Comparison of ENCODE assay signal across 8 cellular contexts in the genomic region with DNA sequence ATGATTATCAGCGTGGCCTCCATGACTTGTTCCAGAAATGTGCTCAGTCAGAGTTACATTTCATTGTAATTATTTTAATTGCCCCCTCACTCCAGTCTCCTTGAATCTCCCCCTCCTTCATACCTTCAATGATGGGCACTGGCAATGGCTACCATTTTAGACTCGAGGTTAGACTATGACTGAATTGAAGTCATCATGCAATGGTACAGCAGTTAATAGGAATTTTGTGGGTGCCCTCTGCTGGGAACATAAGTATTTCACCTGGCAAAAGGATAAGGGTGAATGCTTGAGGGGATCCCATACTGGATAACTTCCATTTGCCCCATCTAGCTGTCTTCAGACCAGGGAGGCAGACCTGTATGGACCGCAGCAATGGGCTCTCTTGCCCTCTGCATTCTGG. TPM values are rescaled to one million over a fixed set of nuclear protein-coding genes. Genes with fewer than 3 reads are reported as not detected.
DNase-seq lines count a peak whose midpoint lies in the region; FAIRE-seq and TF ChIP-seq lines count a peak whose summit lies in the region.
"Had no signal": no experiment of that assay in that cellular context is flagged by ENCODE, and none has a peak within 500 bp of the region (broad histone marks: within the 10 kb centered on the region; RNA-seq: fewer than 3 reads in every experiment).

No MANE protein-coding gene starts in this region.

- H3K27me3 ChIP-seq in mesenchymal stem cell (ENCODE audit: control insufficient read depth in 1 of 2, insufficient read depth in 1 of 2, low read length in 2 of 2), result peaks cover 0 to 3% of the 10 kb centered on the region in 2 experiments

- H4K8ac ChIP-seq in mesenchymal stem cell (ENCODE audit: low read length), result no peak overlapping the region

- H3K4me3 ChIP-seq in OCI-LY7 (ENCODE audit: low read depth, low read length, poor library complexity, severe bottlenecking) (no peak overlapping the region), epithelial cell of proximal tubule (ENCODE audit: low read depth, low read length) (no peak overlapping the region), mesenchymal stem cell (ENCODE audit: insufficient read depth in 1 of 2, low read depth in 1 of 2, low read length in 2 of 2) (no peak overlapping the region)

- H3K4me1 ChIP-seq in OCI-LY7 (ENCODE audit: insufficient read depth, low read length, poor library complexity, severe bottlenecking) (no peaks in the 10 kb centered on the region), mesenchymal stem cell (ENCODE audit: control insufficient read depth, insufficient read depth, low read depth, low read length) (no peaks in the 10 kb centered on the region)

- H3K79me2 ChIP-seq in OCI-LY7 (ENCODE audit: insufficient read depth, low read depth, low read length), result no peaks in the 10 kb centered on the region

- H2AK5ac ChIP-seq in mesenchymal stem cell (ENCODE audit: low read length, severe bottlenecking), result no peak overlapping the region

- no peak for DNase-seq in OCI-LY7 (ENCODE audit: low spot score)
- no peak for DNase-seq in epithelial cell of proximal tubule (ENCODE audit: low read depth)
- peak; percentile 28 for DNase-seq in myocyte (ENCODE audit: low read depth)
- no peak for DNase-seq in mesenchymal stem cell
- no peak for DNase-seq in NAMALWA (ENCODE audit: low spot score)
- no peak for DNase-seq in H54 (ENCODE audit: insufficient read length, low spot score)
- DNase-seq: NCI-H146 had no signal

- TF ChIP-seq POLR2A in H54 (IDR thresholded peaks at IDR 0.05; ENCODE audit: low read depth, low read length), result no peak

- H3K36me3 ChIP-seq in OCI-LY7 (ENCODE audit: insufficient read depth, low read length) (no peaks in the 10 kb centered on the region), mesenchymal stem cell (ENCODE audit: control insufficient read depth in 1 of 2, insufficient read depth in 2 of 2, low read depth in 1 of 2, low read length in 2 of 2) (no peaks in the 10 kb centered on the region)

- no peak overlapping the region for H2BK120ac ChIP-seq in mesenchymal stem cell (ENCODE audit: low read depth, low read length)

- 87% methylated on average over 3 of the region's 3 CpGs for whole genome bisulfite sequencing in mesenchymal stem cell

- H3K4ac ChIP-seq in mesenchymal stem cell (ENCODE audit: low read depth in 1 of 2, low read length in 2 of 2), result no peak overlapping the region

- H3K27ac ChIP-seq in OCI-LY7 (ENCODE audit: low read depth, low read length, poor library complexity, severe bottlenecking) (no peak overlapping the region), mesenchymal stem cell (ENCODE audit: low read length, poor library complexity, severe bottlenecking) (no peak overlapping the region)

- H3K4me2 ChIP-seq in OCI-LY7 (ENCODE audit: low read length), result no peak overlapping the region
- H3K4me2 ChIP-seq in mesenchymal stem cell (ENCODE audit: low read length, poor library complexity, severe bottlenecking), result no peak overlapping the region

- no TSS peak for BruUV-seq in OCI-LY7 (replicated peaks; lab: Mats Ljungman, UMichigan)

- TF ChIP-seq CTCF in GM12872 (IDR thresholded peaks at IDR 0.05; ENCODE audit: insufficient read depth, low read depth, low read length) (peak; percentile 36; the same call in 1 of the 3 replicates), OCI-LY7 (conservative IDR thresholded peaks at IDR 0.05; ENCODE audit: low read length) (peak; percentile 42; the same call in 1 of the 2 replicates), epithelial cell of proximal tubule (conservative IDR thresholded peaks at IDR 0.05; ENCODE audit: low read depth, low read length) (peak; percentile 42)

- H3K9me3 ChIP-seq in OCI-LY7 (ENCODE audit: low read length) (no peaks in the 10 kb centered on the region), mesenchymal stem cell (ENCODE audit: control insufficient read depth, low read length) (peaks cover 3% of the 10 kb centered on the region)

- CTCF ChIA-PET in OCI-LY7 (lab: Charles Lee; ENCODE audit: unreplicated experiment), result interaction anchor here (0.6 kb wide), 1 partner anchor 1593 kb away, joined by 3 read pairs; no protein-coding TSS in a partner anchor

- H3K9me2 ChIP-seq in OCI-LY7 (ENCODE audit: insufficient read depth, low read length), result no peaks in the 10 kb centered on the region

- H2AFZ ChIP-seq in OCI-LY7 (ENCODE audit: low read length) (no peak overlapping the region), mesenchymal stem cell (ENCODE audit: low read depth, low read length) (no peak overlapping the region)

- POLR2A ChIA-PET in OCI-LY7 (lab: Charles Lee), result no interaction called here

- H2BK5ac ChIP-seq in mesenchymal stem cell (ENCODE audit: low read depth, low read length, poor library complexity, severe bottlenecking), result no peak overlapping the region

- H2BK12ac ChIP-seq in mesenchymal stem cell (ENCODE audit: low read length in 2 of 2), result no peak overlapping the region

- H3K79me1 ChIP-seq in mesenchymal stem cell (replicated peaks; ENCODE audit: low read length, poor library complexity, severe bottlenecking), result no peaks in the 10 kb centered on the region

- H4K20me1 ChIP-seq in OCI-LY7 (ENCODE audit: insufficient read depth, low read length), result no peaks in the 10 kb centered on the region

- no peak for FAIRE-seq in H54 (lab: Jason Lieb, UNC)

- no peak overlapping the region for H3K23ac ChIP-seq in mesenchymal stem cell (ENCODE audit: low read length in 2 of 2)

- H3K18ac ChIP-seq in mesenchymal stem cell (ENCODE audit: low read depth in 1 of 2, low read length in 2 of 2), result no peak overlapping the region

- H2BK15ac ChIP-seq in mesenchymal stem cell (ENCODE audit: low read depth, poor library complexity, severe bottlenecking), result no peak overlapping the region

- intact Hi-C loops in OCI-LY7 (cut with micrococcal nuclease; ENCODE audit: unreplicated experiment), result no loop called here

- H4K91ac ChIP-seq in mesenchymal stem cell (ENCODE audit: low read length), result no peak overlapping the region

- no peak overlapping the region for H3K14ac ChIP-seq in mesenchymal stem cell (ENCODE audit: low read length in 2 of 2)

- no peak overlapping the region for H3K9ac ChIP-seq in mesenchymal stem cell (ENCODE audit: low read length)

RNA-seq across cellular contexts. Expression of a gene that starts 32.2 kb away (rescaled TPM):
- 9.9 and 11.5 TPM in 2 replicates for total RNA-seq in OCI-LY7 (2014; rRNA removed; shearing (Covaris generic))
- total RNA-seq in OCI-LY7 (2022) (27.6 and 28.0 TPM in 2 replicates), epithelial cell of proximal tubule (14.1 and 18.4 TPM in 2 replicates), myocyte (42.9 and 43.9 TPM in 2 replicates)
- polyA plus RNA-seq in myocyte (2012), result 21.3 TPM
- polyA plus RNA-seq in mesenchymal stem cell (2013, experiment 1 of 2), result 20.9 TPM
- 21.6 TPM for polyA plus RNA-seq in mesenchymal stem cell (2013, experiment 2 of 2)

RNA-seq across cellular contexts. Expression of a gene that starts 47.5 kb away (rescaled TPM):
- 1,266 and 1,706 TPM in 2 replicates for total RNA-seq in OCI-LY7 (2014; rRNA removed; shearing (Covaris generic))
- 1,530 and 1,738 TPM in 2 replicates for total RNA-seq in OCI-LY7 (2022)
- total RNA-seq in epithelial cell of proximal tubule, result 1,256 and 1,691 TPM in 2 replicates
- 773 and 936 TPM in 2 replicates for total RNA-seq in myocyte
- polyA plus RNA-seq in myocyte (2012), result 761 TPM
- polyA plus RNA-seq in mesenchymal stem cell (2013, experiment 1 of 2), result 2,504 TPM
- polyA plus RNA-seq in mesenchymal stem cell (2013, experiment 2 of 2), result 2,492 TPM
